Comparison of ENCODE assay signal across 31 cellular contexts in genomic region chr2:241458687-241459086, GRCh38.
"Had no signal": no experiment of that assay in that cellular context is flagged by ENCODE, and none has a peak within 500 bp of the region (broad histone marks: within the 10 kb centered on the region; RNA-seq: fewer than 3 reads in every experiment).

No MANE protein-coding gene starts in this region.

- H3K4me3 Mint-ChIP-seq: activated CD4-positive, alpha-beta memory T cell treated with anti-CD3 and anti-CD28 coated beads, Interleukin-2, amount 10 ng/mL, durations not matched to agents 7 days and 5 days; activated CD4-positive, alpha-beta T cell treated with anti-CD3 and anti-CD28 coated beads, Interleukin-2, amount 10 ng/mL, durations not matched to agents 7 days and 5 days; activated naive CD4-positive, alpha-beta T cell treated with anti-CD3 and anti-CD28 coated beads, Interleukin-2, amount 50 U/mL, for 24 hours; activated naive CD8-positive, alpha-beta T cell treated with anti-CD3 and anti-CD28 coated beads, Interleukin-2, amount 50 U/mL, for 24 hours; activated T-cell treated with anti-CD3 and anti-CD28 coated beads, Interleukin-2, amount 50 U/mL, for 24 hours; dendritic cell treated with granulocyte-macrophage colony-stimulating factor and Interleukin-4, amounts not matched to agents 40 ng/mL and 50 ng/mL, for 4 days; endodermal cell; nephron progenitor cell; stimulated activated naive B cell treated with anti-CD40 and anti-IgM and Interleukin-4, amounts not matched to agents 10 μg/mL and 1 μg/mL and 100 μg/mL, for 72 hours; T-helper 1 cell treated with Interleukin-12 subunit alpha and Interleukin-12 subunit beta and Interleukin-4 antibody, amounts not matched to agents 30 μg/mL and 1 μg/mL, for 36 hours had no signal

- H3K27ac ChIP-seq: breast epithelium, epithelial cell of prostate, esophagus squamous epithelium, heart right ventricle, left lung, ovary, right lobe of liver, skin epidermis, stomach, thyroid gland, upper lobe of right lung had no signal

- H3K4me1 Mint-ChIP-seq: activated CD4-positive, alpha-beta memory T cell treated with anti-CD3 and anti-CD28 coated beads, Interleukin-2, amount 10 ng/mL, durations not matched to agents 7 days and 5 days; activated CD4-positive, alpha-beta T cell treated with anti-CD3 and anti-CD28 coated beads, Interleukin-2, amount 10 ng/mL, durations not matched to agents 7 days and 5 days; activated naive CD4-positive, alpha-beta T cell treated with anti-CD3 and anti-CD28 coated beads, Interleukin-2, amount 50 U/mL, for 24 hours; activated naive CD8-positive, alpha-beta T cell treated with anti-CD3 and anti-CD28 coated beads, Interleukin-2, amount 50 U/mL, for 24 hours; endodermal cell; nephron progenitor cell; stimulated activated naive B cell treated with anti-CD40 and anti-IgM and Interleukin-4, amounts not matched to agents 10 μg/mL and 1 μg/mL and 100 μg/mL, for 72 hours had no signal

- H3K27ac Mint-ChIP-seq: activated CD4-positive, alpha-beta memory T cell treated with anti-CD3 and anti-CD28 coated beads, Interleukin-2, amount 10 ng/mL, durations not matched to agents 7 days and 5 days; activated CD4-positive, alpha-beta T cell treated with anti-CD3 and anti-CD28 coated beads, Interleukin-2, amount 10 ng/mL, durations not matched to agents 7 days and 5 days; activated naive CD4-positive, alpha-beta T cell treated with anti-CD3 and anti-CD28 coated beads, Interleukin-2, amount 50 U/mL, for 24 hours; activated naive CD8-positive, alpha-beta T cell treated with anti-CD3 and anti-CD28 coated beads, Interleukin-2, amount 50 U/mL, for 24 hours; activated T-cell treated with anti-CD3 and anti-CD28 coated beads, Interleukin-2, amount 50 U/mL, for 24 hours; dendritic cell treated with granulocyte-macrophage colony-stimulating factor and Interleukin-4, amounts not matched to agents 40 ng/mL and 50 ng/mL, for 4 days; endodermal cell; nephron progenitor cell; progenitor cell of endocrine pancreas; stimulated activated naive B cell treated with anti-CD40 and anti-IgM and Interleukin-4, amounts not matched to agents 10 μg/mL and 1 μg/mL and 100 μg/mL, for 72 hours; T-helper 1 cell treated with Interleukin-12 subunit alpha and Interleukin-12 subunit beta and Interleukin-4 antibody, amounts not matched to agents 30 μg/mL and 1 μg/mL, for 36 hours had no signal

- H3K27me3 ChIP-seq: breast epithelium, esophagus squamous epithelium, ovary, right lobe of liver, stomach, thyroid gland, upper lobe of right lung had no signal

- H3K27me3 Mint-ChIP-seq: activated naive CD8-positive, alpha-beta T cell treated with anti-CD3 and anti-CD28 coated beads, Interleukin-2, amount 50 U/mL, for 24 hours; progenitor cell of endocrine pancreas; stimulated activated naive B cell treated with anti-CD40 and anti-IgM and Interleukin-4, amounts not matched to agents 10 μg/mL and 1 μg/mL and 100 μg/mL, for 72 hours had no signal

- H3K4me3 ChIP-seq: breast epithelium, esophagus squamous epithelium, heart right ventricle, left lung, lung, ovary, right lobe of liver, skin epidermis, stomach, thyroid gland, upper lobe of right lung had no signal

- DNase-seq: activated CD4-positive, alpha-beta memory T cell treated with anti-CD3 and anti-CD28 coated beads, Interleukin-2, amount 10 ng/mL, durations not matched to agents 7 days and 5 days; activated CD4-positive, alpha-beta T cell treated with anti-CD3 and anti-CD28 coated beads, Interleukin-2, amount 10 ng/mL, durations not matched to agents 7 days and 5 days; activated CD4-positive, CD25-positive, alpha-beta regulatory T cell treated with anti-CD3 and anti-CD28 coated beads, Interleukin-2, amount 50 U/mL, for 72 hours; activated CD8-positive, alpha-beta memory T cell treated with anti-CD3 and anti-CD28 coated beads, Interleukin-2, amount 50 U/mL, for 48 hours; activated gamma-delta T cell treated with Interleukin-2 at 50 U/mL for 16 hours; activated naive CD8-positive, alpha-beta T cell treated with anti-CD3 and anti-CD28 coated beads, Interleukin-2, amount 50 U/mL, for 24 hours; activated T-cell treated with anti-CD3 and anti-CD28 coated beads, Interleukin-2, amount 50 U/mL, for 24 hours; central memory CD4-positive, alpha-beta T cell; endodermal cell; esophagus squamous epithelium; foreskin melanocyte; heart right ventricle; left lung; nephron progenitor cell; ovary; right lobe of liver; stimulated activated CD4-positive, alpha-beta T cell treated with anti-CD3 and anti-CD28 coated beads, Interleukin-4, amount 100 ng/mL, for 4 hours; stimulated activated CD8-positive, alpha-beta memory T cell treated with anti-CD3 and anti-CD28 coated beads, Interleukin-4, amount 100 ng/mL, for 48 hours; stimulated activated naive B cell treated with anti-CD40 and anti-IgM and Interleukin-4, amounts not matched to agents 10 μg/mL and 1 μg/mL and 100 μg/mL, for 72 hours; stomach; T-helper 9 cell; thyroid gland; upper lobe of right lung had no signal

- H3K4me1 ChIP-seq: breast epithelium, esophagus squamous epithelium, heart right ventricle, left lung, thyroid gland, upper lobe of right lung had no signal

- ATAC-seq: left lung; right lobe of liver; stimulated activated naive B cell treated with anti-CD40 and anti-IgM and Interleukin-4, amounts not matched to agents 10 μg/mL and 1 μg/mL and 100 μg/mL, for 72 hours; upper lobe of right lung had no signal

- H3K9me3 Mint-ChIP-seq: activated CD4-positive, alpha-beta memory T cell treated with anti-CD3 and anti-CD28 coated beads, Interleukin-2, amount 10 ng/mL, durations not matched to agents 7 days and 5 days; activated CD4-positive, alpha-beta T cell treated with anti-CD3 and anti-CD28 coated beads, Interleukin-2, amount 10 ng/mL, durations not matched to agents 7 days and 5 days; activated naive CD4-positive, alpha-beta T cell treated with anti-CD3 and anti-CD28 coated beads, Interleukin-2, amount 50 U/mL, for 24 hours; activated naive CD8-positive, alpha-beta T cell treated with anti-CD3 and anti-CD28 coated beads, Interleukin-2, amount 50 U/mL, for 24 hours; activated T-cell treated with anti-CD3 and anti-CD28 coated beads, Interleukin-2, amount 50 U/mL, for 24 hours; dendritic cell treated with granulocyte-macrophage colony-stimulating factor and Interleukin-4, amounts not matched to agents 40 ng/mL and 50 ng/mL, for 4 days; endodermal cell; nephron progenitor cell; stimulated activated naive B cell treated with anti-CD40 and anti-IgM and Interleukin-4, amounts not matched to agents 10 μg/mL and 1 μg/mL and 100 μg/mL, for 72 hours; T-helper 1 cell treated with Interleukin-12 subunit alpha and Interleukin-12 subunit beta and Interleukin-4 antibody, amounts not matched to agents 30 μg/mL and 1 μg/mL, for 36 hours had no signal

- H3K36me3 ChIP-seq: breast epithelium, ovary, thyroid gland had no signal

- H3K9me3 ChIP-seq: breast epithelium, esophagus squamous epithelium, heart right ventricle, left lung, ovary, right lobe of liver, stomach, thyroid gland, upper lobe of right lung had no signal
